In the genomic region with DNA sequence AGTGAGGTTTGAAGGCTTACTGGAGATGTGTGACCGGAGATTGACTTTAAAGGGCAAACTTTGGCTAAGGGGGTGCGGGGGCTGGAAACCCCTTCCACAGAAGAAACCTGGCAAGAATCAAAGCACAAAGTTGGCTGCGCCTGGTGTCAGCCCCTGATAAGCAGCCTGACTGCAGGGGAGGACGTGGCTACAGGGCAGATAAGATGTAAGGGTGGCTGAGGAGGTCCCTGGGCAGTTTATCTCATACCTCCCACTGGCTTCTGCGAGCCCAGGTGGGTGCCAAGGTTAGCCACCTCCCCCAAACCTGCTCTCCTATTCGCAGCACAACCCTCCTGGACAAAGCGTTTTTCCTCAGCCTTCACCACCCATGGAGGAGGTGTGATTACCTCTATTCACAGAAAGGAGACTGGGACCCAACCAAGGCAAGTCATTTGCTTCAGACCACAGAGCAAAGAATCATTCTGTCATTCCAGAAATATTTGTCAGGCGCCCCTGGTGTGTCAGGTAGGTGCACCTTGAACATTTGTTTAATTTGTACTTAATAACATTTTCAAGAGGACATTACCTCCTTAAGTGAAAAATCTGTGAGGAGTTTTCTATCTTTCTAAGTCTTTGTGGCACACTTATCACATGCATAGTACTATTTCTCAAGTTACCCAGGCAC, we compare ENCODE assay signal across 12 cellular contexts.
A peak's percentile ranks its signal among the peaks of the same experiment; 100 is the strongest.
DNase-seq lines count a peak whose midpoint lies in the region; ATAC-seq, FAIRE-seq and TF ChIP-seq lines count a peak whose summit lies in the region.
"Had no signal": no experiment of that assay in that cellular context is flagged by ENCODE, and none has a peak within 500 bp of the region (broad histone marks: within the 10 kb centered on the region; RNA-seq: fewer than 3 reads in every experiment).

No MANE protein-coding gene starts in this region.

- no peak for TF ChIP-seq EP300 in A549 (IDR thresholded peaks at IDR 0.05)

- H4K91ac ChIP-seq in trophoblast cell (ENCODE audit: low read depth, low read length), result peak overlapping the region; percentile 13

- H3K79me2 ChIP-seq in trophoblast cell (ENCODE audit: control insufficient read depth, insufficient read depth, low read length, poor library complexity), result no peaks in the 10 kb centered on the region

- H3K4me3 ChIP-seq in A549 (no peak overlapping the region), adipocyte (ENCODE audit: low read length) (peak overlapping the region; percentile 9), kidney (ENCODE audit: low read length in 2 of 2) (peak overlapping the region in 1 of 2 donors; percentile 35), trophoblast cell (ENCODE audit: low read depth, low read length) (no peak overlapping the region)

- DNase-seq in A549 (ENCODE audit: low read depth in 1 of 2, low spot score in 1 of 2), result no peak
- no peak for DNase-seq in adipocyte (ENCODE audit: low read depth)
- no peak for DNase-seq in kidney
- DNase-seq in trophoblast cell, result no peak
- no peak for DNase-seq in NCI-H128 (lab: John Stamatoyannopoulos, UW; ENCODE audit: unreplicated experiment)
- no peak for DNase-seq in NCI-H146 treated with DMSO at 0.1 percent for 48 hours (lab: John Stamatoyannopoulos, UW; ENCODE audit: unreplicated experiment)
- DNase-seq: activated CD4-positive, alpha-beta memory T cell treated with anti-CD3 and anti-CD28 coated beads, Interleukin-2, amount 10 ng/mL, durations not matched to agents 7 days and 5 days; CD4-positive, alpha-beta T cell; SIG-M5; stimulated activated CD4-positive, alpha-beta T cell treated with anti-CD3 and anti-CD28 coated beads, Interleukin-4, amount 100 ng/mL, for 1 hour had no signal

- TF ChIP-seq RAD21 in A549 (conservative IDR thresholded peaks at IDR 0.05 in 1 of 2, IDR thresholded peaks at IDR 0.05 in 1 of 2), result no peak

- TF ChIP-seq CTCF in A549 (IDR thresholded peaks at IDR 0.05), result no peak
- no peak for TF ChIP-seq CTCF in kidney (IDR thresholded peaks at IDR 0.05; ENCODE audit: borderline replicate concordance, extremely low read depth, insufficient read depth)

- no peak overlapping the region for H3K14ac ChIP-seq in trophoblast cell (ENCODE audit: low read length)

- H4K12ac ChIP-seq in trophoblast cell (ENCODE audit: low read depth, low read length), result no peak overlapping the region

- no peak overlapping the region for H3K4ac ChIP-seq in trophoblast cell (ENCODE audit: low read depth, low read length)

- intact Hi-C loops in kidney (cut with DNase I), result no loop called here

- H3K4me1 ChIP-seq in A549 (peaks cover 65% of the 10 kb centered on the region), adipocyte (ENCODE audit: control insufficient read depth, insufficient read depth, low read length) (peaks cover 47% of the 10 kb centered on the region), kidney (ENCODE audit: control insufficient read depth in 1 of 2, insufficient read depth in 1 of 2, low read depth in 1 of 2, low read length in 2 of 2) (peaks cover 17 to 23% of the 10 kb centered on the region in 2 donors), trophoblast cell (ENCODE audit: control insufficient read depth in 1 of 2, insufficient read depth in 2 of 2, low read length in 2 of 2) (peaks cover 17% of the 10 kb centered on the region in 2 experiments)

- POLR2A ChIA-PET in A549 (lab: Yijun Ruan, JAX), result interaction anchor here (1.0 to 1.3 kb wide), 2 partner anchors 35 kb away, joined by 3 to 4 read pairs; no protein-coding TSS in a partner anchor

- H2BK120ac ChIP-seq in trophoblast cell (ENCODE audit: insufficient read depth, low read length, poor library complexity), result no peak overlapping the region

- peaks cover 13% of the 10 kb centered on the region for H3K79me1 ChIP-seq in trophoblast cell (ENCODE audit: low read length)

- no peak overlapping the region for H2AFZ ChIP-seq in trophoblast cell (ENCODE audit: insufficient read depth, low read length, poor library complexity)

- H3K9me3 ChIP-seq in A549 (no peaks in the 10 kb centered on the region), adipocyte (ENCODE audit: control insufficient read depth, low read length) (no peaks in the 10 kb centered on the region), kidney (ENCODE audit: control insufficient read depth in 1 of 2, low read length in 2 of 2) (no peaks in the 10 kb centered on the region), trophoblast cell (ENCODE audit: insufficient read depth, low read depth, low read length) (peaks cover 4% of the 10 kb centered on the region)

- FAIRE-seq in A549 (lab: Jason Lieb, UNC) (no peak), kidney (lab: Jason Lieb, UNC) (no peak)

- H3K27me3 ChIP-seq in adipocyte (replicated peaks; ENCODE audit: control insufficient read depth, insufficient read depth, low read length), result no peaks in the 10 kb centered on the region
- H3K27me3 ChIP-seq in trophoblast cell (ENCODE audit: insufficient read depth, low read length), result no peaks in the 10 kb centered on the region

- H3K36me3 ChIP-seq in adipocyte (ENCODE audit: control insufficient read depth, insufficient read depth, low read length, severe bottlenecking) (no peaks in the 10 kb centered on the region), kidney (ENCODE audit: control insufficient read depth in 1 of 2, insufficient read depth in 2 of 2, low read length in 2 of 2) (no peaks in the 10 kb centered on the region), trophoblast cell (ENCODE audit: control insufficient read depth in 1 of 2, insufficient read depth in 2 of 2, low read length in 2 of 2) (no peaks in the 10 kb centered on the region)

- ATAC-seq in A549, result no peak
- no peak for ATAC-seq in HG03342 (IDR thresholded peaks at IDR 0.05; ENCODE audit: unreplicated experiment)
- no peak for ATAC-seq in GM18909 (IDR thresholded peaks at IDR 0.05; ENCODE audit: poor library complexity, unreplicated experiment)

- CTCF ChIA-PET in A549 (lab: Yijun Ruan, JAX), result interaction anchor here (0.9 to 2.1 kb wide), 11 partner anchors 14 to 171 kb away, joined by 3 to 10 read pairs (median 3); no protein-coding TSS in a partner anchor

- H3K27ac ChIP-seq in A549 (peak overlapping the region; percentile 90 to 98), kidney (ENCODE audit: low read depth in 2 of 2, low read length in 2 of 2) (peak overlapping the region; percentile 47 to 91), trophoblast cell (ENCODE audit: low read depth, low read length) (no peak overlapping the region)

- H3K18ac ChIP-seq in trophoblast cell (ENCODE audit: low read length), result no peak overlapping the region

- peak overlapping the region; percentile 86 for H3K4me2 ChIP-seq in A549
- no peak overlapping the region for H3K4me2 ChIP-seq in trophoblast cell (ENCODE audit: low read length)

- no peak overlapping the region for H2BK12ac ChIP-seq in trophoblast cell (ENCODE audit: low read length)

- TF ChIP-seq POLR2A in A549 (IDR thresholded peaks at IDR 0.05; ENCODE audit: low read length), result no peak

- no peak overlapping the region for H4K8ac ChIP-seq in trophoblast cell (ENCODE audit: low read depth, low read length)

- H3K9ac ChIP-seq in adipocyte (ENCODE audit: low read length), result peak overlapping the region; percentile 63
- peak overlapping the region in 1 of 2 donors; percentile 2 for H3K9ac ChIP-seq in kidney (ENCODE audit: low read length in 2 of 2)
- no peak overlapping the region for H3K9ac ChIP-seq in trophoblast cell (ENCODE audit: low read length)

- H3K23ac ChIP-seq in trophoblast cell (ENCODE audit: low read length), result no peak overlapping the region

- 89% methylated on average over 8 of the region's 8 CpGs for WGBS in A549 (ENCODE audit: missing lambda C conversion rate)
- WGBS in trophoblast cell (ENCODE audit: extremely low coverage, insufficient coverage, insufficient read length), result no CpG with 5 or more reads among the region's 8 CpGs

- no peak overlapping the region for H2BK5ac ChIP-seq in trophoblast cell (ENCODE audit: low read depth, low read length, poor library complexity)

- no peak overlapping the region for H2AK5ac ChIP-seq in trophoblast cell (ENCODE audit: low read length)

TF ChIP-seq in A549, 52 proteins besides CTCF, POLR2A, EP300 and RAD21:
- TF ChIP-seq, protein P1, sequence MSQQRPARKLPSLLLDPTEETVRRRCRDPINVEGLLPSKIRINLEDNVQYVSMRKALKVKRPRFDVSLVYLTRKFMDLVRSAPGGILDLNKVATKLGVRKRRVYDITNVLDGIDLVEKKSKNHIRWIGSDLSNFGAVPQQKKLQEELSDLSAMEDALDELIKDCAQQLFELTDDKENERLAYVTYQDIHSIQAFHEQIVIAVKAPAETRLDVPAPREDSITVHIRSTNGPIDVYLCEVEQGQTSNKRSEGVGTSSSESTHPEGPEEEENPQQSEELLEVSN (IDR thresholded peaks at IDR 0.05; ENCODE audit: borderline replicate concordance, low read depth), result no peak
- TF ChIP-seq, protein P2, sequence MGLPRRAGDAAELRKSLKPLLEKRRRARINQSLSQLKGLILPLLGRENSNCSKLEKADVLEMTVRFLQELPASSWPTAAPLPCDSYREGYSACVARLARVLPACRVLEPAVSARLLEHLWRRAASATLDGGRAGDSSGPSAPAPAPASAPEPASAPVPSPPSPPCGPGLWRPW (IDR thresholded peaks at IDR 0.05), result no peak
- TF ChIP-seq PHF8 (IDR thresholded peaks at IDR 0.05; ENCODE audit: borderline replicate concordance, low read depth) (no peak), TFCP2L1 (CRISPR knock-in tag; IDR thresholded peaks at IDR 0.05) (no peak), CBX8 (IDR thresholded peaks at IDR 0.05) (no peak), MYC (IDR thresholded peaks at IDR 0.05; ENCODE audit: borderline replicate concordance, low read length) (no peak), HEYL (CRISPR knock-in tag; IDR thresholded peaks at IDR 0.05) (no peak), SMC3 (IDR thresholded peaks at IDR 0.05) (no peak), KDM1A (IDR thresholded peaks at IDR 0.05; ENCODE audit: low read depth) (no peak), ZC3H11A (IDR thresholded peaks at IDR 0.05) (no peak), RCOR1 (IDR thresholded peaks at IDR 0.05; ENCODE audit: low read depth, low read length) (no peak), HOXB13 (CRISPR knock-in tag; IDR thresholded peaks at IDR 0.05; ENCODE audit: low read depth) (no peak), EHMT2 (IDR thresholded peaks at IDR 0.05; ENCODE audit: low read depth) (no peak)
- TF ChIP-seq, protein P3, sequence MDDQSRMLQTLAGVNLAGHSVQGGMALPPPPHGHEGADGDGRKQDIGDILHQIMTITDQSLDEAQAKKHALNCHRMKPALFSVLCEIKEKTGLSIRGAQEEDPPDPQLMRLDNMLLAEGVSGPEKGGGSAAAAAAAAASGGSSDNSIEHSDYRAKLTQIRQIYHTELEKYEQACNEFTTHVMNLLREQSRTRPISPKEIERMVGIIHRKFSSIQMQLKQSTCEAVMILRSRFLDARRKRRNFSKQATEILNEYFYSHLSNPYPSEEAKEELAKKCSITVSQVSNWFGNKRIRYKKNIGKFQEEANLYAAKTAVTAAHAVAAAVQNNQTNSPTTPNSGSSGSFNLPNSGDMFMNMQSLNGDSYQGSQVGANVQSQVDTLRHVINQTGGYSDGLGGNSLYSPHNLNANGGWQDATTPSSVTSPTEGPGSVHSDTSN (IDR thresholded peaks at IDR 0.05), result no peak
- TF ChIP-seq, protein P4, sequence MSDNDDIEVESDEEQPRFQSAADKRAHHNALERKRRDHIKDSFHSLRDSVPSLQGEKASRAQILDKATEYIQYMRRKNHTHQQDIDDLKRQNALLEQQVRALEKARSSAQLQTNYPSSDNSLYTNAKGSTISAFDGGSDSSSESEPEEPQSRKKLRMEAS (IDR thresholded peaks at IDR 0.05), result no peak
